Comparison of ENCODE assay signal across 16 cellular contexts in genomic region chrX:155259752-155260151, GRCh38. TPM values are rescaled to one million over a fixed set of nuclear protein-coding genes. Genes with fewer than 3 reads are reported as not detected.
DNase-seq lines count a peak whose midpoint lies in the region; ATAC-seq, FAIRE-seq and TF ChIP-seq lines count a peak whose summit lies in the region.
"Had no signal": no experiment of that assay in that cellular context is flagged by ENCODE, and none has a peak within 500 bp of the region (broad histone marks: within the 10 kb centered on the region; RNA-seq: fewer than 3 reads in every experiment).

No MANE protein-coding gene starts in this region.

- POLR2A ChIA-PET in GM10248 (lab: Yijun Ruan, JAX) = no interaction called here

- no peak overlapping the region for H3K9ac ChIP-seq in astrocyte (ENCODE audit: low read length)

- CTCF ChIA-PET in GM10248 (lab: Yijun Ruan, JAX) = interaction anchor here (2.4 kb wide), 1 partner anchor 43 kb away, joined by 6 read pairs; the partner anchor contains the start of gene VBP1

- H3K27me3 ChIP-seq in HAP-1 (ENCODE audit: low read depth) (peaks cover 8% of the 10 kb centered on the region), astrocyte (ENCODE audit: insufficient read depth, low read length) (no peaks in the 10 kb centered on the region)
- H3K27me3 ChIP-seq: BE2C had no signal

- H3K4me1 ChIP-seq in HAP-1 (peaks cover 12% of the 10 kb centered on the region), astrocyte (ENCODE audit: insufficient read depth, low read length) (no peaks in the 10 kb centered on the region)
- H3K4me1 ChIP-seq: BE2C, Caco-2 had no signal

- peak; percentile 34 for FAIRE-seq in astrocyte (lab: Jason Lieb, UNC)
- FAIRE-seq: G401.6, GM12892, H54 had no signal

- H3K36me3 ChIP-seq in HAP-1 (replicated peaks) (no peaks in the 10 kb centered on the region), astrocyte (ENCODE audit: insufficient read depth, low read length) (no peaks in the 10 kb centered on the region)
- H3K36me3 ChIP-seq: BE2C had no signal

- H4K20me1 ChIP-seq in astrocyte (ENCODE audit: insufficient read depth, low read length) = no peaks in the 10 kb centered on the region

- H3K9me3 ChIP-seq in HAP-1 (no peaks in the 10 kb centered on the region), astrocyte (ENCODE audit: insufficient read depth, low read depth, low read length) (no peaks in the 10 kb centered on the region)
- H3K9me3 ChIP-seq: A549, BE2C, Caco-2 had no signal

- H3K9me3 Mint-ChIP-seq in astrocyte (ENCODE audit: unreplicated experiment) (no peaks in the 10 kb centered on the region), nephron progenitor cell (peaks cover 23% of the 10 kb centered on the region)
- H3K9me3 Mint-ChIP-seq: CD4-positive, alpha-beta memory T cell had no signal

- no peak overlapping the region for H2AFZ ChIP-seq in astrocyte (ENCODE audit: low read depth, low read length)

- H3K4me2 ChIP-seq in astrocyte (ENCODE audit: low read length) = no peak overlapping the region
- H3K4me2 ChIP-seq: A549 had no signal

- H3K27ac ChIP-seq in astrocyte (ENCODE audit: low read depth, low read length) = no peak overlapping the region
- H3K27ac ChIP-seq: A549, C4-2B had no signal

- H3K4me1 Mint-ChIP-seq in astrocyte (ENCODE audit: low read depth, unreplicated experiment) (no peaks in the 10 kb centered on the region), nephron progenitor cell (peaks cover 3% of the 10 kb centered on the region)

- in situ Hi-C loops in HAP-1 (cut with MboI; ENCODE audit: low sequenced_read_pairs) = no loop called here

- no peak overlapping the region for H3K4me3 ChIP-seq in HAP-1
- no peak overlapping the region for H3K4me3 ChIP-seq in astrocyte (ENCODE audit: insufficient read depth, low read depth, low read length)
- H3K4me3 ChIP-seq: A549 had no signal

- H3K4me3 Mint-ChIP-seq in astrocyte (ENCODE audit: unreplicated experiment) = no peak overlapping the region
- H3K4me3 Mint-ChIP-seq in nephron progenitor cell = no peak overlapping the region
- H3K4me3 Mint-ChIP-seq: CD4-positive, alpha-beta memory T cell had no signal

- H3K27me3 Mint-ChIP-seq in astrocyte (ENCODE audit: low read depth, unreplicated experiment) = peaks cover 2% of the 10 kb centered on the region
- peaks cover 4% of the 10 kb centered on the region for H3K27me3 Mint-ChIP-seq in nephron progenitor cell (ENCODE audit: low read depth, poor library complexity)
- H3K27me3 Mint-ChIP-seq: CD4-positive, alpha-beta memory T cell had no signal

- H3K36me3 Mint-ChIP-seq in astrocyte (ENCODE audit: low read depth, unreplicated experiment) (no peaks in the 10 kb centered on the region), nephron progenitor cell (ENCODE audit: low read depth) (peaks cover 3% of the 10 kb centered on the region)

- no peak for TF ChIP-seq CTCF in astrocyte (IDR thresholded peaks at IDR 0.05; ENCODE audit: insufficient read depth, low read depth, low read length)
- TF ChIP-seq CTCF in GM10248 (IDR thresholded peaks at IDR 0.05; ENCODE audit: control extremely low read depth, extremely low read depth, low read depth, missing control alignments) = no peak
- TF ChIP-seq CTCF in nephron progenitor cell (IDR thresholded peaks at IDR 0.05) = no peak

- DNase-seq in NCI-H345 (lab: John Stamatoyannopoulos, UW) (peak; percentile 33), NCI-H345 treated with DMSO at 0.1 percent for 48 hours (lab: John Stamatoyannopoulos, UW; ENCODE audit: unreplicated experiment) (no peak), HAP-1 (ENCODE audit: low spot score in 2 of 2) (peak; percentile 39 to 49), astrocyte (ENCODE audit: low read depth) (no peak), GM10248 (ENCODE audit: extremely low spot score) (no peak), nephron progenitor cell (no peak)
- DNase-seq: BE2C; Caco-2; CD4-positive, alpha-beta memory T cell; KBM-7 had no signal

- ATAC-seq in GM21786 (IDR thresholded peaks at IDR 0.05; ENCODE audit: unreplicated experiment) = no peak
- ATAC-seq: A549 had no signal

- H3K79me2 ChIP-seq in astrocyte (ENCODE audit: insufficient read depth, low read length) = no peaks in the 10 kb centered on the region

- H3K27ac Mint-ChIP-seq in astrocyte (ENCODE audit: unreplicated experiment) = no peak overlapping the region
- no peak overlapping the region for H3K27ac Mint-ChIP-seq in nephron progenitor cell

RNA-seq across cellular contexts. Expression of gene RAB39B, which starts 4.5 kb away (rescaled TPM):
- total RNA-seq in astrocyte = 1.5 and 2.0 TPM in 2 replicates

RNA-seq across cellular contexts. Expression of gene VBP1, which starts 43.5 kb away (rescaled TPM):
- 41.4 and 52.3 TPM in 2 replicates for total RNA-seq in astrocyte

Comparison
In these comparisons a context has a peak if more than half of its experiments do, and no peak if none do; other contexts are left out.
1. DNase-seq: peak in NCI-H345 (single experiment) and HAP-1 (2 of 2); none in NCI-H345 treated with DMSO at 0.1 percent for 48 hours (single experiment), astrocyte (single experiment), GM10248 (single experiment) and nephron progenitor cell (single experiment).